In genomic region chr11:8683115-8683807, GRCh38 we compare ENCODE assay signal across 8 cellular contexts. TPM values are rescaled to one million over a fixed set of nuclear protein-coding genes. Genes with fewer than 3 reads are reported as not detected.
DNase-seq lines count a peak whose midpoint lies in the region; ATAC-seq and TF ChIP-seq lines count a peak whose summit lies in the region.

No MANE protein-coding gene starts in this region.

- ATAC-seq in HG02798 (IDR thresholded peaks at IDR 0.05; ENCODE audit: poor library complexity, unreplicated experiment) = peak; percentile 2

- H3K9me3 ChIP-seq in right atrium auricular region = no peaks in the 10 kb centered on the region
- no peaks in the 10 kb centered on the region for H3K9me3 ChIP-seq in skeletal muscle tissue (ENCODE audit: control insufficient read depth in 3 of 3, low read length in 3 of 3)

- intact Hi-C loops in activated naive CD4-positive, alpha-beta T cell treated with anti-CD3 and anti-CD28 coated beads for 36 hours (cut with micrococcal nuclease) = loop anchor here (2.0 to 10.0 kb wide), 8 partner anchors 320 to 1938 kb away; partner anchors contain the start of genes SBF2 and ZNF143

- H3K36me3 Mint-ChIP-seq in activated naive CD4-positive, alpha-beta T cell treated with anti-CD3 and anti-CD28 coated beads for 36 hours (ENCODE audit: low read depth) = peaks cover 63% of the 10 kb centered on the region

- peak overlapping the region; percentile 91 for H3K4me3 Mint-ChIP-seq in activated naive CD4-positive, alpha-beta T cell treated with anti-CD3 and anti-CD28 coated beads for 36 hours

- peaks cover 38% of the 10 kb centered on the region for H3K36me3 ChIP-seq in right atrium auricular region
- H3K36me3 ChIP-seq in skeletal muscle tissue (ENCODE audit: control insufficient read depth in 3 of 3, insufficient read depth in 3 of 3, low read length in 3 of 3) = peaks cover 20 to 50% (median 45%) of the 10 kb centered on the region in 3 donors

- no peaks in the 10 kb centered on the region for H3K9me3 Mint-ChIP-seq in activated naive CD4-positive, alpha-beta T cell treated with anti-CD3 and anti-CD28 coated beads for 36 hours

- H3K27ac Mint-ChIP-seq in activated naive CD4-positive, alpha-beta T cell treated with anti-CD3 and anti-CD28 coated beads for 36 hours = peak overlapping the region; percentile 92

- no peak for DNase-seq in AG04449 (ENCODE audit: low read depth, low spot score)
- DNase-seq in activated naive CD4-positive, alpha-beta T cell treated with anti-CD3 and anti-CD28 coated beads for 36 hours = no peak
- peak; percentile 9 for DNase-seq in right atrium auricular region (ENCODE audit: low spot score)
- DNase-seq in NCI-H1436 treated with DMSO at 0.1 percent for 48 hours (lab: John Stamatoyannopoulos, UW) = no peak
- no peak for DNase-seq in NCI-H774 (lab: John Stamatoyannopoulos, UW)
- no peak for DNase-seq in cerebellar cortex (ENCODE audit: low spot score)

- H3K4me1 Mint-ChIP-seq in activated naive CD4-positive, alpha-beta T cell treated with anti-CD3 and anti-CD28 coated beads for 36 hours (ENCODE audit: low read depth) = peaks cover 48% of the 10 kb centered on the region

- CTCF ChIA-PET in AG04449 (lab: Yijun Ruan, JAX) = interaction anchor here (0.6 to 1.7 kb wide), 7 partner anchors 10 to 1180 kb away, joined by 3 to 5 read pairs (median 3); no protein-coding TSS in a partner anchor
- CTCF ChIA-PET in activated naive CD4-positive, alpha-beta T cell treated with anti-CD3 and anti-CD28 coated beads for 36 hours (lab: Charles Lee) = interaction anchor here (0.6 to 1.7 kb wide), 2 partner anchors 276 to 1945 kb away, joined by 3 to 4 read pairs; no protein-coding TSS in a partner anchor

- peak overlapping the region; percentile 97 for H3K4me3 ChIP-seq in AG04449 (ENCODE audit: low read depth, low read length)
- peak overlapping the region; percentile 95 to 98 for H3K4me3 ChIP-seq in right atrium auricular region
- H3K4me3 ChIP-seq in skeletal muscle tissue (ENCODE audit: low read length in 3 of 3) = peak overlapping the region; percentile 85 to 96 (median 89)

- no peaks in the 10 kb centered on the region for H3K27me3 ChIP-seq in right atrium auricular region
- no peaks in the 10 kb centered on the region for H3K27me3 ChIP-seq in skeletal muscle tissue (ENCODE audit: control insufficient read depth in 3 of 3, insufficient read depth in 3 of 3, low read length in 3 of 3)

- no peaks in the 10 kb centered on the region for H3K27me3 Mint-ChIP-seq in activated naive CD4-positive, alpha-beta T cell treated with anti-CD3 and anti-CD28 coated beads for 36 hours (ENCODE audit: low read depth)

- TF ChIP-seq CTCF in AG04449 (IDR thresholded peaks at IDR 0.05; ENCODE audit: insufficient read depth, low read length, missing control alignments) (no peak), right atrium auricular region (IDR thresholded peaks at IDR 0.05) (no peak)

- peak overlapping the region; percentile 99 for H3K9ac ChIP-seq in skeletal muscle tissue (ENCODE audit: low read depth in 1 of 3, low read length in 3 of 3)

- peaks cover 0 to 31% of the 10 kb centered on the region in 2 donors for H3K4me1 ChIP-seq in right atrium auricular region
- H3K4me1 ChIP-seq in skeletal muscle tissue (ENCODE audit: control insufficient read depth in 3 of 3, insufficient read depth in 3 of 3, low read length in 3 of 3) = peaks cover 21 to 45% (median 29%) of the 10 kb centered on the region in 3 donors

- H3K27ac ChIP-seq in right atrium auricular region (peak overlapping the region; percentile 93 to 97), skeletal muscle tissue (ENCODE audit: low read depth, low read length) (peak overlapping the region; percentile 95)

- POLR2A ChIA-PET in AG04449 (lab: Yijun Ruan, JAX) = interaction anchor here (1.1 to 2.1 kb wide), 8 partner anchors 10 to 185 kb away, joined by 3 to 17 read pairs (median 6); partner anchors contain the start of gene STK33

RNA-seq across cellular contexts. Expression of gene RPL27A, which starts 0.7 kb away (rescaled TPM):
- total RNA-seq in activated naive CD4-positive, alpha-beta T cell treated with anti-CD3 and anti-CD28 coated beads for 36 hours = 1,000 to 10,000 TPM; 1,157 to 1,188 TPM
- total RNA-seq in right atrium auricular region (100 to 1,000 TPM; 598 to 620 TPM), skeletal muscle tissue (1,860 TPM)

RNA-seq across cellular contexts. Expression of gene TRIM66, which starts 0.8 kb away (rescaled TPM):
- total RNA-seq in activated naive CD4-positive, alpha-beta T cell treated with anti-CD3 and anti-CD28 coated beads for 36 hours = 10 to 100 TPM; 16.4 to 19.1 TPM
- total RNA-seq in right atrium auricular region (1 to 10 TPM in 1 of 2 donors, under 1 TPM in 1; 0.56 to 3.7 TPM), skeletal muscle tissue (1.6 TPM)
